In genomic region chr20:11376406-11376805, GRCh38 we compare ENCODE assay signal across 19 cellular contexts.
"Had no signal": no experiment of that assay in that cellular context is flagged by ENCODE, and none has a peak within 500 bp of the region (broad histone marks: within the 10 kb centered on the region; RNA-seq: fewer than 3 reads in every experiment).

No MANE protein-coding gene starts in this region.

- H3K27ac Mint-ChIP-seq: activated naive CD8-positive, alpha-beta T cell treated with anti-CD3 and anti-CD28 coated beads for 36 hours; activated T-helper 1 cell treated with anti-CD3 and anti-CD28 coated beads, Interleukin-12 subunit alpha, Interleukin-12 subunit beta, Interleukin-2, Interleukin-4 antibody, amounts not matched to agents 30 ng/mL and 10 ng/mL and 1 ng/mL, durations not matched to agents 14 hours and 24 hours and 36 hours; immature natural killer cell; memory B cell; natural killer cell treated with Interleukin-12 subunit alpha and Interleukin-12 subunit beta and Interleukin-15 and Interleukin-18, amount 100 ng/mL, for 72 hours; stimulated activated naive CD8-positive, alpha-beta T cell treated with anti-CD3 and anti-CD28 coated beads, Interleukin-15, amount 100 ng/mL, for 72 hours had no signal

- H3K27me3 ChIP-seq: cardiac muscle cell, colonic mucosa, right atrium auricular region, spleen, testis, upper lobe of left lung had no signal

- H3K4me3 ChIP-seq: cardiac muscle cell, colonic mucosa, left ventricle myocardium inferior, right atrium auricular region, spleen, testis, upper lobe of left lung had no signal

- H3K27me3 Mint-ChIP-seq: activated naive CD8-positive, alpha-beta T cell treated with anti-CD3 and anti-CD28 coated beads for 36 hours; memory B cell; natural killer cell treated with Interleukin-12 subunit alpha and Interleukin-12 subunit beta and Interleukin-15 and Interleukin-18, amount 100 ng/mL, for 72 hours; stimulated activated naive CD8-positive, alpha-beta T cell treated with anti-CD3 and anti-CD28 coated beads, Interleukin-15, amount 100 ng/mL, for 72 hours had no signal

- H3K9me3 Mint-ChIP-seq: activated T-helper 1 cell treated with anti-CD3 and anti-CD28 coated beads, Interleukin-12 subunit alpha, Interleukin-12 subunit beta, Interleukin-2, Interleukin-4 antibody, amounts not matched to agents 30 ng/mL and 10 ng/mL and 1 ng/mL, durations not matched to agents 14 hours and 24 hours and 36 hours had no signal

- H3K4me3 Mint-ChIP-seq: activated naive CD8-positive, alpha-beta T cell treated with anti-CD3 and anti-CD28 coated beads for 36 hours; activated T-helper 1 cell treated with anti-CD3 and anti-CD28 coated beads, Interleukin-12 subunit alpha, Interleukin-12 subunit beta, Interleukin-2, Interleukin-4 antibody, amounts not matched to agents 30 ng/mL and 10 ng/mL and 1 ng/mL, durations not matched to agents 14 hours and 24 hours and 36 hours; immature natural killer cell; memory B cell; natural killer cell treated with Interleukin-12 subunit alpha and Interleukin-12 subunit beta and Interleukin-15 and Interleukin-18, amount 100 ng/mL, for 72 hours; stimulated activated naive CD8-positive, alpha-beta T cell treated with anti-CD3 and anti-CD28 coated beads, Interleukin-15, amount 100 ng/mL, for 72 hours had no signal

- DNase-seq: activated CD4-positive, CD25-positive, alpha-beta regulatory T cell treated with anti-CD3 and anti-CD28 coated beads, Interleukin-2, amount 50 U/mL, for 72 hours; activated naive CD8-positive, alpha-beta T cell treated with anti-CD3 and anti-CD28 coated beads for 36 hours; anterior cingulate cortex; colonic mucosa; head of caudate nucleus; immature natural killer cell; left ventricle myocardium inferior; posterior cingulate gyrus; SK-N-SH; spleen; stimulated activated naive CD8-positive, alpha-beta T cell treated with anti-CD3 and anti-CD28 coated beads, Interleukin-15, amount 100 ng/mL, for 72 hours; T-helper 1 cell; testis; upper lobe of left lung had no signal

- H3K4me1 ChIP-seq: colonic mucosa, left ventricle myocardium inferior, spleen, testis, upper lobe of left lung had no signal

- H3K36me3 Mint-ChIP-seq: activated naive CD8-positive, alpha-beta T cell treated with anti-CD3 and anti-CD28 coated beads for 36 hours; immature natural killer cell; memory B cell; natural killer cell treated with Interleukin-12 subunit alpha and Interleukin-12 subunit beta and Interleukin-15 and Interleukin-18, amount 100 ng/mL, for 72 hours had no signal

- H3K27ac ChIP-seq: cardiac muscle cell, colonic mucosa, left ventricle myocardium inferior, right atrium auricular region, spleen, testis, upper lobe of left lung had no signal

- H3K36me3 ChIP-seq: cardiac muscle cell, colonic mucosa, left ventricle myocardium inferior, right atrium auricular region, spleen, upper lobe of left lung had no signal

- H3K4me1 Mint-ChIP-seq: activated naive CD8-positive, alpha-beta T cell treated with anti-CD3 and anti-CD28 coated beads for 36 hours; immature natural killer cell; memory B cell; stimulated activated naive CD8-positive, alpha-beta T cell treated with anti-CD3 and anti-CD28 coated beads, Interleukin-15, amount 100 ng/mL, for 72 hours had no signal

- ATAC-seq: natural killer cell treated with Interleukin-12 subunit alpha and Interleukin-12 subunit beta and Interleukin-15 and Interleukin-18, amount 100 ng/mL, for 72 hours; stimulated activated naive CD8-positive, alpha-beta T cell treated with anti-CD3 and anti-CD28 coated beads, Interleukin-15, amount 100 ng/mL, for 72 hours had no signal

- H3K9me3 ChIP-seq: colonic mucosa, right atrium auricular region, SK-N-SH, testis, upper lobe of left lung had no signal
